Comparison of ENCODE assay signal across 1 cellular context in the genomic region with DNA sequence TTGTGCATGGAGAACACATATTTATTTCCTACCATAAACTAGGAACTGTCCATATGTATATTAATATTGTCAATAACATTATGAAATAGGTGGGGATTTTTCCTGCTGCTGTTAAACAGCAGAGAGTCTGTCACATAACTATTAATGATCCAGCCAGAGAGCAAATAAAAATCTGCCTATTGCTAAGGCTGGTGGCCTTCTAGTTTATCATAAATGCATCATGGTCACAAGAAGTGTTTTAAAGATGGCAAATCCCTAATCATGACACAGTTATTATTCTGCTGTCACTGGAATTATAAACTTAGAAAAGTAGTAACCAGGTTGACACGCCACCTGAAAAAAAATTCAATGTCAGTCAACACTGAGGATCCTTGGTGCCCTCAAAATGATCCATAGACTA.
TF ChIP-seq lines count a peak whose summit lies in the region.

No MANE protein-coding gene starts in this region.

TF ChIP-seq in HCT116, 20 proteins besides CTCF, POLR2A, EP300 and RAD21 (continued from another document):
- no peak for TF ChIP-seq FOSL1 (IDR thresholded peaks at IDR 0.05; ENCODE audit: low read depth)
- TF ChIP-seq, protein P1, sequence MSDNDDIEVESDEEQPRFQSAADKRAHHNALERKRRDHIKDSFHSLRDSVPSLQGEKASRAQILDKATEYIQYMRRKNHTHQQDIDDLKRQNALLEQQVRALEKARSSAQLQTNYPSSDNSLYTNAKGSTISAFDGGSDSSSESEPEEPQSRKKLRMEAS (IDR thresholded peaks at IDR 0.05): no peak
- no peak for TF ChIP-seq SRF (IDR thresholded peaks at IDR 0.05; ENCODE audit: low read depth)
- no peak for TF ChIP-seq POLR2AphosphoS5 (IDR thresholded peaks at IDR 0.05; ENCODE audit: low read depth, low read length)
- no peak for TF ChIP-seq YY1 (IDR thresholded peaks at IDR 0.05; ENCODE audit: extremely low read depth, insufficient replicate concordance, low read depth, low read length)
- TF ChIP-seq, protein P2, sequence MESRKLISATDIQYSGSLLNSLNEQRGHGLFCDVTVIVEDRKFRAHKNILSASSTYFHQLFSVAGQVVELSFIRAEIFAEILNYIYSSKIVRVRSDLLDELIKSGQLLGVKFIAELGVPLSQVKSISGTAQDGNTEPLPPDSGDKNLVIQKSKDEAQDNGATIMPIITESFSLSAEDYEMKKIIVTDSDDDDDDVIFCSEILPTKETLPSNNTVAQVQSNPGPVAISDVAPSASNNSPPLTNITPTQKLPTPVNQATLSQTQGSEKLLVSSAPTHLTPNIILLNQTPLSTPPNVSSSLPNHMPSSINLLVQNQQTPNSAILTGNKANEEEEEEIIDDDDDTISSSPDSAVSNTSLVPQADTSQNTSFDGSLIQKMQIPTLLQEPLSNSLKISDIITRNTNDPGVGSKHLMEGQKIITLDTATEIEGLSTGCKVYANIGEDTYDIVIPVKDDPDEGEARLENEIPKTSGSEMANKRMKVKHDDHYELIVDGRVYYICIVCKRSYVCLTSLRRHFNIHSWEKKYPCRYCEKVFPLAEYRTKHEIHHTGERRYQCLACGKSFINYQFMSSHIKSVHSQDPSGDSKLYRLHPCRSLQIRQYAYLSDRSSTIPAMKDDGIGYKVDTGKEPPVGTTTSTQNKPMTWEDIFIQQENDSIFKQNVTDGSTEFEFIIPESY (IDR thresholded peaks at IDR 0.05; ENCODE audit: extremely low read depth, insufficient replicate concordance, low read length): no peak
- TF ChIP-seq, protein P3, sequence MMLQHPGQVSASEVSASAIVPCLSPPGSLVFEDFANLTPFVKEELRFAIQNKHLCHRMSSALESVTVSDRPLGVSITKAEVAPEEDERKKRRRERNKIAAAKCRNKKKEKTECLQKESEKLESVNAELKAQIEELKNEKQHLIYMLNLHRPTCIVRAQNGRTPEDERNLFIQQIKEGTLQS (IDR thresholded peaks at IDR 0.05): no peak
